Comparison of ENCODE assay signal across 1 cellular context in genomic region chr7:73308665-73309214, GRCh38.
TF ChIP-seq lines count a peak whose summit lies in the region.

Gene NSUN5 (minus strand): TSS chr7:73308826. CDS start chr7:73308790, 36 bp downstream.

TF ChIP-seq in A549, 52 proteins besides CTCF, POLR2A, EP300 and RAD21 (continued from another document):
- TF ChIP-seq RCOR1 (IDR thresholded peaks at IDR 0.05; ENCODE audit: low read depth, low read length) = no peak
- no peak for TF ChIP-seq ZNF302 (CRISPR knock-in tag; IDR thresholded peaks at IDR 0.05)
